Comparison of ENCODE assay signal across 9 cellular contexts in the genomic region with DNA sequence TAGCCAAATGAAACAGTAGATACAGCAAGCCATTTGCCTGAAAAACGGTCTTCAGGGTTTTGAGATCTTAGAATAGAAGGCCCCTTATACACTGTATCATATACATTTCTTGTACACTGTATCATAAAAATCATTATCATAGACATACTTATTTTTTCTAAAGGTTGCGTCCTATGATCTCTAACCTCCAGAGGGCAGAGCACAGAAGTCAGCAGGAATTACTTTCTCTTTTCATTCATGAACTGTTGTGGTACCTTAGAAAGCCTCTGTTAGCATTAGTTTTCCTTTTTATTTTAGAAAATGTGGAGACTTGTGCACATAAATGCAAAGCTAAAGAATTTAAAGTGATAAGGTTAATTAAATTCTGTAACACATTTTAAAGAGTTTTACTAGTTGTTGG.
DNase-seq lines count a peak whose midpoint lies in the region; ATAC-seq, FAIRE-seq and TF ChIP-seq lines count a peak whose summit lies in the region.
"Had no signal": no experiment of that assay in that cellular context is flagged by ENCODE, and none has a peak within 500 bp of the region (broad histone marks: within the 10 kb centered on the region; RNA-seq: fewer than 3 reads in every experiment).

No MANE protein-coding gene starts in this region.

- H3K9me3 ChIP-seq in GM12878 (replicated peaks; ENCODE audit: control insufficient read depth, insufficient read depth, low read length) (no peaks in the 10 kb centered on the region), HAP-1 (no peaks in the 10 kb centered on the region)
- H3K9me3 ChIP-seq: body of pancreas had no signal

- SMC1A ChIA-PET in GM12878 (lab: Charles Lee; ENCODE audit: uncharacterized antibody, unreplicated experiment), result interaction anchor here (0.9 to 10.0 kb wide), 9 partner anchors 9 to 89 kb away, joined by 3 to 104 read pairs (median 4); no protein-coding TSS in a partner anchor

- no peak for TF ChIP-seq RAD21 in GM12878 (IDR thresholded peaks at IDR 0.05; ENCODE audit: insufficient read depth, low read depth, low read length)

- H3K4me3 ChIP-seq in GM12878 (no peak overlapping the region), HAP-1 (no peak overlapping the region)
- H3K4me3 ChIP-seq: body of pancreas had no signal

- no peak overlapping the region for H3K9ac ChIP-seq in GM12878 (ENCODE audit: control insufficient read depth, insufficient read depth, low read length)

- BruUV-seq in GM12878 (replicated peaks; lab: Mats Ljungman, UMichigan), result no TSS peak

- RAD21 ChIA-PET in GM12878 (lab: Charles Lee; ENCODE audit: unreplicated experiment), result interaction anchor here (1.2 to 1.3 kb wide), 3 partner anchors 11 to 88 kb away, joined by 3 to 7 read pairs (median 5); no protein-coding TSS in a partner anchor

- no peak for TF ChIP-seq EP300 in GM12878 (IDR thresholded peaks at IDR 0.05; ENCODE audit: borderline replicate concordance in 1 of 2, control insufficient read depth in 1 of 2, low read depth in 2 of 2, low read length in 2 of 2)

- POLR2A ChIA-PET in GM12878 (lab: Charles Lee), result interaction anchor here (2.6 kb wide), 1 partner anchor 11 kb away, joined by 10 read pairs; no protein-coding TSS in a partner anchor

- no peaks in the 10 kb centered on the region for H3K79me2 ChIP-seq in GM12878 (ENCODE audit: control insufficient read depth, insufficient read depth, low read length)

- no peak overlapping the region for H3K4me2 ChIP-seq in GM12878 (ENCODE audit: control insufficient read depth, insufficient read depth)

- in situ Hi-C loops in GM12878 (cut with MboI) (no loop called here), HAP-1 (cut with MboI; ENCODE audit: low sequenced_read_pairs) (no loop called here)

- no peak overlapping the region; the same call in 1 of the 2 replicates for H3K27ac ChIP-seq in GM12878 (ENCODE audit: control insufficient read depth, insufficient read depth)
- H3K27ac ChIP-seq: body of pancreas had no signal

- H3K36me3 ChIP-seq in GM12878 (ENCODE audit: control insufficient read depth in 2 of 2, insufficient read depth in 2 of 2, low read length in 1 of 2) (peaks cover 5 to 6% of the 10 kb centered on the region in 2 experiments; a peak in 3 of 4 replicates), HAP-1 (replicated peaks) (no peaks in the 10 kb centered on the region)

- WGBS in GM12878 (ENCODE audit: insufficient coverage, insufficient replicate concordance, low lambda C conversion rate, missing lambda C conversion rate), result 100% methylated on average over 2 of the region's 2 CpGs

- CTCF ChIA-PET in GM12878 (lab: Yijun Ruan, JAX), result interaction anchor here (0.7 to 6.6 kb wide), 18 partner anchors 9 to 89 kb away, joined by 3 to 38 read pairs (median 4); no protein-coding TSS in a partner anchor

- TF ChIP-seq CTCF in AG09319 (IDR thresholded peaks at IDR 0.05; ENCODE audit: low read depth, low read length), result peak; percentile 23
- peak; percentile 10 to 46 (median 24); a peak in 4 of 6 replicates for TF ChIP-seq CTCF in GM12878 (IDR thresholded peaks at IDR 0.05 in 2 of 3, conservative IDR thresholded peaks at IDR 0.05 in 1 of 3; ENCODE audit: control insufficient read depth in 2 of 3, extremely low read depth in 1 of 3, insufficient read depth in 1 of 3, low read depth in 3 of 3, low read length in 3 of 3)

- TF ChIP-seq POLR2A in GM12878 (IDR thresholded peaks at IDR 0.05; ENCODE audit: low read depth, low read length), result no peak

- peak overlapping the region; percentile 19; the same call in 1 of the 2 replicates for H2AFZ ChIP-seq in GM12878 (ENCODE audit: control insufficient read depth, low read depth, low read length)

- DNase-seq in AG09319 (ENCODE audit: extremely low read depth, low read depth) (no peak), GM12878 (ENCODE audit: low read depth, low spot score) (no peak), midbrain (lab: John Stamatoyannopoulos, UW) (no peak), HAP-1 (ENCODE audit: low spot score in 2 of 2) (no peak), dermis blood vessel endothelial cell (no peak)
- DNase-seq: body of pancreas had no signal

- FAIRE-seq in GM12878 (lab: Jason Lieb, UNC), result no peak

- H3K27me3 ChIP-seq in GM12878 (replicated peaks in 1 of 2; ENCODE audit: control insufficient read depth in 2 of 2, insufficient read depth in 2 of 2, low read length in 1 of 2) (no peaks in the 10 kb centered on the region), HAP-1 (ENCODE audit: low read depth) (no peaks in the 10 kb centered on the region)
- H3K27me3 ChIP-seq: body of pancreas had no signal

- ATAC-seq in GM19023 (IDR thresholded peaks at IDR 0.05; ENCODE audit: unreplicated experiment) (peak; percentile 52), HG03354 (IDR thresholded peaks at IDR 0.05; ENCODE audit: poor library complexity, severe bottlenecking, unreplicated experiment) (peak; percentile 92), GM12878 (peak; percentile 72), HG02588 (IDR thresholded peaks at IDR 0.05; ENCODE audit: unreplicated experiment) (no peak)
- ATAC-seq: body of pancreas had no signal

- H3K4me1 ChIP-seq in GM12878 (ENCODE audit: control insufficient read depth, insufficient read depth, low read length), result no peaks in the 10 kb centered on the region; the same call in 1 of the 2 replicates
- peaks cover 22% of the 10 kb centered on the region for H3K4me1 ChIP-seq in HAP-1
- H3K4me1 ChIP-seq: body of pancreas had no signal

- H4K20me1 ChIP-seq in GM12878 (ENCODE audit: control insufficient read depth, insufficient read depth), result no peaks in the 10 kb centered on the region

- intact Hi-C loops in GM12878 (cut with micrococcal nuclease; ENCODE audit: unreplicated experiment), result loop anchor here (5.0 kb wide), 1 partner anchor 87 kb away; no protein-coding TSS in a partner anchor

TF ChIP-seq in GM12878, 131 proteins besides CTCF, POLR2A, EP300 and RAD21:
- TF ChIP-seq POLR2AphosphoS2 (IDR thresholded peaks at IDR 0.05; ENCODE audit: low read depth, low read length) (no peak), SMC3 (IDR thresholded peaks at IDR 0.05; ENCODE audit: borderline replicate concordance, low read length) (peak; percentile 32; the same call in 1 of the 2 replicates), NR2C1 (IDR thresholded peaks at IDR 0.05) (peak; percentile 76)
- TF ChIP-seq, protein P1, sequence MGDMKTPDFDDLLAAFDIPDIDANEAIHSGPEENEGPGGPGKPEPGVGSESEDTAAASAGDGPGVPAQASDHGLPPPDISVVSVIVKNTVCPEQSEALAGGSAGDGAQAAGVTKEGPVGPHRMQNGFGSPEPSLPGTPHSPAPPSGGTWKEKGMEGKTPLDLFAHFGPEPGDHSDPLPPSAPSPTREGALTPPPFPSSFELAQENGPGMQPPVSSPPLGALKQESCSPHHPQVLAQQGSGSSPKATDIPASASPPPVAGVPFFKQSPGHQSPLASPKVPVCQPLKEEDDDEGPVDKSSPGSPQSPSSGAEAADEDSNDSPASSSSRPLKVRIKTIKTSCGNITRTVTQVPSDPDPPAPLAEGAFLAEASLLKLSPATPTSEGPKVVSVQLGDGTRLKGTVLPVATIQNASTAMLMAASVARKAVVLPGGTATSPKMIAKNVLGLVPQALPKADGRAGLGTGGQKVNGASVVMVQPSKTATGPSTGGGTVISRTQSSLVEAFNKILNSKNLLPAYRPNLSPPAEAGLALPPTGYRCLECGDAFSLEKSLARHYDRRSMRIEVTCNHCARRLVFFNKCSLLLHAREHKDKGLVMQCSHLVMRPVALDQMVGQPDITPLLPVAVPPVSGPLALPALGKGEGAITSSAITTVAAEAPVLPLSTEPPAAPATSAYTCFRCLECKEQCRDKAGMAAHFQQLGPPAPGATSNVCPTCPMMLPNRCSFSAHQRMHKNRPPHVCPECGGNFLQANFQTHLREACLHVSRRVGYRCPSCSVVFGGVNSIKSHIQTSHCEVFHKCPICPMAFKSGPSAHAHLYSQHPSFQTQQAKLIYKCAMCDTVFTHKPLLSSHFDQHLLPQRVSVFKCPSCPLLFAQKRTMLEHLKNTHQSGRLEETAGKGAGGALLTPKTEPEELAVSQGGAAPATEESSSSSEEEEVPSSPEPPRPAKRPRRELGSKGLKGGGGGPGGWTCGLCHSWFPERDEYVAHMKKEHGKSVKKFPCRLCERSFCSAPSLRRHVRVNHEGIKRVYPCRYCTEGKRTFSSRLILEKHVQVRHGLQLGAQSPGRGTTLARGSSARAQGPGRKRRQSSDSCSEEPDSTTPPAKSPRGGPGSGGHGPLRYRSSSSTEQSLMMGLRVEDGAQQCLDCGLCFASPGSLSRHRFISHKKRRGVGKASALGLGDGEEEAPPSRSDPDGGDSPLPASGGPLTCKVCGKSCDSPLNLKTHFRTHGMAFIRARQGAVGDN (IDR thresholded peaks at IDR 0.05), result 0 out of 2 replicates have a peak, but pooled peaks have one; percentile 22
